Comparison of ENCODE assay signal across 8 cellular contexts in the genomic region with DNA sequence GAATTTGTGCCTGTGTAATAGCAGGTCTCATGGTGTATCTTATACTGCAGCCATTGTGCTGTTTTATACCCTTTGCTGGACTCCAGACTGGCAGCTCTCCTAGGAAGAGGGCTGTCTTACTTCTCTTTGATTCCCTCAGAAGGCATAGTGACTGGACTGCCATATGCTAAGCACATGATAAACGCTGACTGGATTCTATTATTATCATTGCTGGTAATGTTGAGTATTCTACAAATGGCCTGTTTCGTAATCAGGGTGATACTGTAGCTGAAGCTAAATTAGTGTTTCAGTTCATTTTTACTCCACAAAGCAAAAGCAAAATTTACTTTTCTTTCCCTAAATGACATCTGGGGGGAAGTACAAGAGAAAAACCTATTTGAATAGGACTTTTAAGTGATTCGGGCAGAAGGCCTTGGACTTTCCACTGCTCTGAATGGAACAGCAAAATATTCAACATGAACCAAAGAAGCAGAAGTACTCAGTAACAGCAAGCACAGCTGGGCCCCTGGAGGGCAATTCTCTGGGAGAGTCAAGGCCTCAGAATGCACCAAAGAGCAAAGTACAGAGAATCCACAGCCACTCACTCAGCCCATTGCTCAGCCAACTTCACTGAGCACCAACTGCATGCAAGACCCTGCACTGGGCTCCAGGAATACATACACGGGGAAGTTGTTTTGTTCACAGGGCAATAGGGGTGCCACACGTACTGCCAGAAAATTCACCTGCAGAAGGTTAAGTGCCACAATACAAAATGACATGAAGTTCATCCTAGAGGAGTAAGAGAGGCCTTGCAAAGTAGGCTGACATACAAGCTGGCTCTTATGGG. TPM values are rescaled to one million over a fixed set of nuclear protein-coding genes. Genes with fewer than 3 reads are reported as not detected.
DNase-seq lines count a peak whose midpoint lies in the region; ATAC-seq lines count a peak whose summit lies in the region.

No MANE protein-coding gene starts in this region.

- H2AK5ac ChIP-seq in mesenchymal stem cell (ENCODE audit: low read length, severe bottlenecking): no peak overlapping the region

- H3K27me3 ChIP-seq in mesenchymal stem cell (ENCODE audit: control insufficient read depth in 1 of 2, insufficient read depth in 1 of 2, low read length in 2 of 2): peaks cover 0 to 5% of the 10 kb centered on the region in 2 experiments

- no peak overlapping the region for H2BK15ac ChIP-seq in mesenchymal stem cell (ENCODE audit: low read depth, poor library complexity, severe bottlenecking)

- WGBS in mesenchymal stem cell: 84% methylated on average over 3 of the region's 5 CpGs

- H3K36me3 Mint-ChIP-seq in activated naive CD8-positive, alpha-beta T cell treated with anti-CD3 and anti-CD28 coated beads, Interleukin-2, amount 50 U/mL, for 24 hours (ENCODE audit: low read depth): no peaks in the 10 kb centered on the region

- no peak overlapping the region for H2BK120ac ChIP-seq in mesenchymal stem cell (ENCODE audit: low read depth, low read length)

- H3K4me3 ChIP-seq in mesenchymal stem cell (ENCODE audit: insufficient read depth in 1 of 2, low read depth in 1 of 2, low read length in 2 of 2): peak overlapping the region in 1 of 2 experiments; percentile 17

- H4K8ac ChIP-seq in mesenchymal stem cell (ENCODE audit: low read length): no peak overlapping the region

- peak; percentile 96 for DNase-seq in CD1c-positive myeloid dendritic cell (ENCODE audit: extremely low spot score)
- DNase-seq in activated naive CD8-positive, alpha-beta T cell treated with anti-CD3 and anti-CD28 coated beads, Interleukin-2, amount 50 U/mL, for 24 hours: no peak
- DNase-seq in mesenchymal stem cell: peak; percentile 29
- DNase-seq in HT-29 (ENCODE audit: low spot score): no peak
- no peak for DNase-seq in H4 (ENCODE audit: low spot score)
- DNase-seq in OCI-M2 (lab: John Stamatoyannopoulos, UW; ENCODE audit: unreplicated experiment): no peak

- peak overlapping the region; percentile 34 for H3K4me3 Mint-ChIP-seq in activated naive CD8-positive, alpha-beta T cell treated with anti-CD3 and anti-CD28 coated beads, Interleukin-2, amount 50 U/mL, for 24 hours

- peak overlapping the region; percentile 76 for H3K9ac ChIP-seq in mesenchymal stem cell (ENCODE audit: low read length)

- H3K18ac ChIP-seq in mesenchymal stem cell (ENCODE audit: low read depth in 1 of 2, low read length in 2 of 2): no peak overlapping the region

- H3K4ac ChIP-seq in mesenchymal stem cell (ENCODE audit: low read depth in 1 of 2, low read length in 2 of 2): no peak overlapping the region

- no peak overlapping the region for H2AFZ ChIP-seq in mesenchymal stem cell (ENCODE audit: low read depth, low read length)

- H3K27ac ChIP-seq in mesenchymal stem cell (ENCODE audit: low read length, poor library complexity, severe bottlenecking): no peak overlapping the region

- no peaks in the 10 kb centered on the region for H3K36me3 ChIP-seq in mesenchymal stem cell (ENCODE audit: control insufficient read depth in 1 of 2, insufficient read depth in 2 of 2, low read depth in 1 of 2, low read length in 2 of 2)

- peak overlapping the region; percentile 94 for H3K27ac Mint-ChIP-seq in activated naive CD8-positive, alpha-beta T cell treated with anti-CD3 and anti-CD28 coated beads, Interleukin-2, amount 50 U/mL, for 24 hours

- no peak overlapping the region for H3K4me2 ChIP-seq in mesenchymal stem cell (ENCODE audit: low read length, poor library complexity, severe bottlenecking)

- H3K79me1 ChIP-seq in mesenchymal stem cell (replicated peaks; ENCODE audit: low read length, poor library complexity, severe bottlenecking): no peaks in the 10 kb centered on the region

- H3K23ac ChIP-seq in mesenchymal stem cell (ENCODE audit: low read length in 2 of 2): no peak overlapping the region

- H2BK12ac ChIP-seq in mesenchymal stem cell (ENCODE audit: low read length in 2 of 2): no peak overlapping the region

- H4K91ac ChIP-seq in mesenchymal stem cell (ENCODE audit: low read length): no peak overlapping the region

- H3K4me1 Mint-ChIP-seq in activated naive CD8-positive, alpha-beta T cell treated with anti-CD3 and anti-CD28 coated beads, Interleukin-2, amount 50 U/mL, for 24 hours: peaks cover 48% of the 10 kb centered on the region

- H3K14ac ChIP-seq in mesenchymal stem cell (ENCODE audit: low read length in 2 of 2): peak overlapping the region in 1 of 2 experiments; percentile 44

- no peaks in the 10 kb centered on the region for H3K9me3 Mint-ChIP-seq in activated naive CD8-positive, alpha-beta T cell treated with anti-CD3 and anti-CD28 coated beads, Interleukin-2, amount 50 U/mL, for 24 hours

- ATAC-seq in GM19397 (IDR thresholded peaks at IDR 0.05; ENCODE audit: unreplicated experiment) (peak; percentile 69), HG03439 (IDR thresholded peaks at IDR 0.05; ENCODE audit: unreplicated experiment) (peak; percentile 55)
- peak; percentile 55 for ATAC-seq in activated naive CD8-positive, alpha-beta T cell treated with anti-CD3 and anti-CD28 coated beads, Interleukin-2, amount 50 U/mL, for 24 hours

- no peaks in the 10 kb centered on the region for H3K27me3 Mint-ChIP-seq in activated naive CD8-positive, alpha-beta T cell treated with anti-CD3 and anti-CD28 coated beads, Interleukin-2, amount 50 U/mL, for 24 hours

- H3K4me1 ChIP-seq in mesenchymal stem cell (ENCODE audit: control insufficient read depth, insufficient read depth, low read depth, low read length): no peaks in the 10 kb centered on the region

- H3K9me3 ChIP-seq in mesenchymal stem cell (ENCODE audit: control insufficient read depth, low read length): no peaks in the 10 kb centered on the region

- H2BK5ac ChIP-seq in mesenchymal stem cell (ENCODE audit: low read depth, low read length, poor library complexity, severe bottlenecking): no peak overlapping the region

RNA-seq across cellular contexts. Expression of gene BCL2A1, which starts 7.9 kb away (rescaled TPM):
- not detected for polyA plus RNA-seq in mesenchymal stem cell (2013, experiment 1 of 2)
- not detected for polyA plus RNA-seq in mesenchymal stem cell (2013, experiment 2 of 2)
- total RNA-seq in HT-29 (2014; rRNA removed; shearing (Covaris generic)): 0.31 TPM in 1 of 2 replicates, not detected in the other
- not detected in 2 replicates for total RNA-seq in H4 (2014; rRNA removed; shearing (Covaris generic))

Comparison
In these comparisons a context has a peak if more than half of its experiments do, and no peak if none do; other contexts are left out.
1. DNase-seq: peak in CD1c-positive myeloid dendritic cell (single experiment) and mesenchymal stem cell (single experiment); none in activated naive CD8-positive, alpha-beta T cell treated with anti-CD3 and anti-CD28 coated beads, Interleukin-2, amount 50 U/mL, for 24 hours (single experiment), HT-29 (single experiment), H4 (single experiment) and OCI-M2 (single experiment).
2. Peak in every context shown above with its lines, with median percentiles within 50 percentile points of each other: ATAC-seq.